In the genomic region with DNA sequence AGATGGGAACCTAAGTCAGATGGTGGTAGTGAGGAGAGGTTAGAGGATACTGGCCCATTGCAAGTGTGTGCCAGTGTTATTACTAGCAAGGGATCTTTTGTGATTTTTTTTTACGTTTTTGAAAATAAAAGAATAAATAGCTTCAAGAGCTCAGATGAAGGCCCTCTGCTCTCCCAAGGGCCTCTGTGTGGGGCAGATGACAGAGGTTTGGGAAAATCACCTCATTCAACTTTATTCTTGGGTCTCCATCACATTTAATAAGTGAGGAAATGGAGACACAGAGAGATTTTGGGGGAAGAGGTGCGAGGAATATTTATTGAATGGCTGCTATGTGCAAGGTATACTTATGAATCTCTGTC, we compare ENCODE assay signal across 11 cellular contexts. TPM values are rescaled to one million over a fixed set of nuclear protein-coding genes. Genes with fewer than 3 reads are reported as not detected.
DNase-seq lines count a peak whose midpoint lies in the region; ATAC-seq, FAIRE-seq and TF ChIP-seq lines count a peak whose summit lies in the region.
"Had no signal": no experiment of that assay in that cellular context is flagged by ENCODE, and none has a peak within 500 bp of the region (broad histone marks: within the 10 kb centered on the region; RNA-seq: fewer than 3 reads in every experiment).

No MANE protein-coding gene starts in this region.

- peak overlapping the region; percentile 62 for H3K4me3 Mint-ChIP-seq in activated naive CD8-positive, alpha-beta T cell

- no peaks in the 10 kb centered on the region for H3K36me3 ChIP-seq in heart left ventricle
- no peaks in the 10 kb centered on the region for H3K36me3 ChIP-seq in muscle layer of colon (ENCODE audit: insufficient read depth, low read length)
- H3K36me3 ChIP-seq in uterus = no peaks in the 10 kb centered on the region
- no peaks in the 10 kb centered on the region for H3K36me3 ChIP-seq in pancreas
- H3K36me3 ChIP-seq: cardiac muscle cell had no signal

- H3K27me3 ChIP-seq in heart left ventricle (no peaks in the 10 kb centered on the region), muscle layer of colon (ENCODE audit: control insufficient read depth in 1 of 2, insufficient read depth in 2 of 2, low read length in 2 of 2) (no peaks in the 10 kb centered on the region), uterus (no peaks in the 10 kb centered on the region), pancreas (no peaks in the 10 kb centered on the region)
- H3K27me3 ChIP-seq: cardiac muscle cell had no signal

- H3K9me3 ChIP-seq in heart left ventricle = no peaks in the 10 kb centered on the region
- no peaks in the 10 kb centered on the region for H3K9me3 ChIP-seq in muscle layer of colon (ENCODE audit: low read length)
- H3K9me3 ChIP-seq in uterus = no peaks in the 10 kb centered on the region
- no peaks in the 10 kb centered on the region for H3K9me3 ChIP-seq in pancreas
- H3K9me3 ChIP-seq: Caco-2 had no signal

- H3K27ac ChIP-seq in heart left ventricle = peak overlapping the region in 11 of 12 donors; percentile 35 to 98 (median 76)
- H3K27ac ChIP-seq in muscle layer of colon (ENCODE audit: low read depth, low read length) = peak overlapping the region; percentile 93
- peak overlapping the region; percentile 79 to 92 for H3K27ac ChIP-seq in uterus
- H3K27ac ChIP-seq in pancreas = no peak overlapping the region

- TF ChIP-seq POLR2A in heart left ventricle (IDR thresholded peaks at IDR 0.05) (no peak), uterus (IDR thresholded peaks at IDR 0.05) (no peak)

- no peak overlapping the region for H3K4me3 ChIP-seq in heart left ventricle
- no peak overlapping the region for H3K4me3 ChIP-seq in muscle layer of colon (ENCODE audit: low read depth in 1 of 2, low read length in 2 of 2)
- no peak overlapping the region for H3K4me3 ChIP-seq in uterus
- H3K4me3 ChIP-seq in pancreas = no peak overlapping the region
- H3K4me3 ChIP-seq: cardiac muscle cell had no signal

- no peaks in the 10 kb centered on the region for H3K9me3 Mint-ChIP-seq in activated naive CD8-positive, alpha-beta T cell (ENCODE audit: low read depth)

- intact Hi-C loops in heart left ventricle (cut with DNase I) (loop anchor here (1.0 to 10.0 kb wide), 13 partner anchors 59 to 181 kb away; a partner anchor contains a TSS), cardiac septum (cut with DNase I) (loop anchor here (1.0 to 5.0 kb wide), 3 partner anchors 68 to 180 kb away; a partner anchor contains a TSS), uterus (cut with DNase I; ENCODE audit: low total_unique reads) (loop anchor here (5.0 kb wide), 1 partner anchor 59 kb away; a partner anchor contains a TSS), pancreas (cut with DNase I) (loop anchor here in 1 of 3 donors (10.0 kb wide), 1 partner anchor 182 kb away; no protein-coding TSS in a partner anchor)

- peaks cover 2% of the 10 kb centered on the region for H3K36me3 Mint-ChIP-seq in activated naive CD8-positive, alpha-beta T cell

- TF ChIP-seq CTCF in heart left ventricle (IDR thresholded peaks at IDR 0.05) (peak in 3 of 12 donors; percentile 6 to 10 (median 8)), uterus (IDR thresholded peaks at IDR 0.05) (no peak), pancreas (IDR thresholded peaks at IDR 0.05) (no peak)

- peaks cover 57% of the 10 kb centered on the region for H3K4me1 Mint-ChIP-seq in activated naive CD8-positive, alpha-beta T cell (ENCODE audit: low read depth)

- DNase-seq in heart left ventricle (no peak), cardiac septum (ENCODE audit: low spot score) (no peak), uterus (no peak), iPS-NIHi11 (ENCODE audit: low spot score) (no peak), pancreas (no peak)
- DNase-seq: NCI-H1417 treated with DMSO at 0.1 percent for 48 hours had no signal

- H3K4me1 ChIP-seq in heart left ventricle = peaks cover 5 to 60% (median 34%) of the 10 kb centered on the region in 12 donors
- H3K4me1 ChIP-seq in muscle layer of colon (ENCODE audit: insufficient read depth, low read length) = peaks cover 44% of the 10 kb centered on the region
- H3K4me1 ChIP-seq in uterus = peaks cover 12 to 15% of the 10 kb centered on the region in 2 donors
- peaks cover 15 to 19% (median 17%) of the 10 kb centered on the region in 3 donors for H3K4me1 ChIP-seq in pancreas

- no peak for FAIRE-seq in pancreas (lab: Jason Lieb, UNC)

- no peak overlapping the region for H3K9ac ChIP-seq in muscle layer of colon (ENCODE audit: low read length)

- ATAC-seq in heart left ventricle (no peak), HG02852 (IDR thresholded peaks at IDR 0.05; ENCODE audit: unreplicated experiment) (no peak), pancreas (no peak)

- H3K27me3 Mint-ChIP-seq in activated naive CD8-positive, alpha-beta T cell = no peaks in the 10 kb centered on the region

- 43 to 46% (median 46%) methylated on average over 2 of the region's 2 CpGs for WGBS in heart left ventricle, 4 donors
- 47 to 48% methylated on average over 2 of the region's 2 CpGs for WGBS in pancreas, 2 donors

- H3K27ac Mint-ChIP-seq in activated naive CD8-positive, alpha-beta T cell = peak overlapping the region; percentile 99

RNA-seq across cellular contexts. Expression of a gene that starts 10.1 kb away (rescaled TPM):
- total RNA-seq in heart left ventricle = 1 to 10 TPM in 7 of 9 donors, under 1 TPM in 2; 0.93 to 7.8 (median 1.8) TPM
- polyA plus RNA-seq in heart left ventricle = 1 to 10 TPM; 1.7 to 2.4 TPM
- 2.4 TPM for total RNA-seq in cardiac septum
- 1 to 10 TPM in 2 of 4 donors, under 1 TPM in 2; 0.51 to 8.7 (median 2.6) TPM for total RNA-seq in uterus
- total RNA-seq in pancreas = 1 to 10 TPM; 1.3 to 8.1 (median 1.7) TPM
- polyA plus RNA-seq in pancreas = 1 to 10 TPM; 5.2 to 6.2 TPM

RNA-seq across cellular contexts. Expression of a gene that starts 59.8 kb away (rescaled TPM):
- total RNA-seq in heart left ventricle (10 to 100 TPM in 8 of 9 donors, 1 to 10 TPM in 1; 9.6 to 28.0 (median 12.5) TPM), cardiac septum (15.3 TPM), uterus (10 to 100 TPM; 12.6 to 76.3 (median 31.8) TPM), pancreas (1 to 10 TPM; 2.2 to 7.4 (median 4.0) TPM)
- polyA plus RNA-seq in heart left ventricle (10 to 100 TPM; 11.0 to 15.4 TPM), pancreas (1 to 10 TPM; 4.3 to 5.9 TPM)

Comparison
In these comparisons a context has a peak if more than half of its experiments do, and no peak if none do; other contexts are left out.
1. H3K27ac ChIP-seq: peak in heart left ventricle (11 of 12), muscle layer of colon (single experiment) and uterus (2 of 2); none in pancreas (0 of 4).